Comparison of ENCODE assay signal across 22 cellular contexts in genomic region chr7:44320794-44321371, GRCh38. TPM values are rescaled to one million over a fixed set of nuclear protein-coding genes. Genes with fewer than 3 reads are reported as not detected.
DNase-seq lines count a peak whose midpoint lies in the region; ATAC-seq, FAIRE-seq and TF ChIP-seq lines count a peak whose summit lies in the region.
"Had no signal": no experiment of that assay in that cellular context is flagged by ENCODE, and none has a peak within 500 bp of the region (broad histone marks: within the 10 kb centered on the region; RNA-seq: fewer than 3 reads in every experiment).

No MANE protein-coding gene starts in this region.

- no peak for TF ChIP-seq CTCF in HEK293 (tag by site-specific recombination; IDR thresholded peaks at IDR 0.05)
- no peak for TF ChIP-seq CTCF in brain (conservative IDR thresholded peaks at IDR 0.05)
- TF ChIP-seq CTCF in psoas muscle (IDR thresholded peaks at IDR 0.05) = no peak

- H3K36me3 Mint-ChIP-seq in brain (no peaks in the 10 kb centered on the region), T-cell (no peaks in the 10 kb centered on the region)
- H3K36me3 Mint-ChIP-seq: activated CD8-positive, alpha-beta memory T cell treated with anti-CD3 and anti-CD28 coated beads, Interleukin-2, amount 10 ng/mL, durations not matched to agents 7 days and 5 days; activated naive CD8-positive, alpha-beta T cell treated with anti-CD3 and anti-CD28 coated beads, Interleukin-2, amount 10 ng/mL, durations not matched to agents 7 days and 5 days had no signal

- H3K9me3 ChIP-seq in HEK293 (ENCODE audit: control insufficient read depth, insufficient read depth, low read depth, low read length) = no peaks in the 10 kb centered on the region
- H3K9me3 ChIP-seq in psoas muscle = no peaks in the 10 kb centered on the region
- H3K9me3 ChIP-seq: BE2C, stomach, upper lobe of left lung had no signal

- 54 to 61% (median 58%) methylated on average over 13 to 15 of the region's 15 CpGs for WGBS in psoas muscle, 3 donors

- FAIRE-seq in islet of Langerhans (lab: Jason Lieb, UNC) = peak; percentile 99
- FAIRE-seq: G401.6 had no signal

- no peaks in the 10 kb centered on the region for H3K36me3 ChIP-seq in HEK293 (ENCODE audit: control insufficient read depth in 2 of 2, insufficient read depth in 1 of 2, low read length in 2 of 2)
- H3K36me3 ChIP-seq in psoas muscle (ENCODE audit: insufficient read depth in 1 of 2, low read depth in 1 of 2) = no peaks in the 10 kb centered on the region
- H3K36me3 ChIP-seq: BE2C, brain microvascular endothelial cell, stomach, upper lobe of left lung had no signal

- POLR2A ChIA-PET in HEK293 (lab: Yijun Ruan, JAX) (no interaction called here), T-cell (lab: Charles Lee) (no interaction called here)

- H3K27ac ChIP-seq in HEK293 (ENCODE audit: extremely low read depth, low read depth, low read length) = no peak overlapping the region
- peak overlapping the region; percentile 98 for H3K27ac ChIP-seq in psoas muscle
- H3K27ac ChIP-seq: brain microvascular endothelial cell, upper lobe of left lung had no signal

- CTCF ChIA-PET in HEK293 (lab: Yijun Ruan, JAX) (no interaction called here), T-cell (lab: Charles Lee) (no interaction called here)

- ATAC-seq in psoas muscle = peak in 3 of 4 donors; percentile 23 to 37 (median 34)
- no peak for ATAC-seq in T-cell (replicated peaks in 1 of 4)
- ATAC-seq: activated CD8-positive, alpha-beta memory T cell treated with anti-CD3 and anti-CD28 coated beads, Interleukin-2, amount 10 ng/mL, durations not matched to agents 7 days and 5 days had no signal

- DNase-seq in psoas muscle (peak; percentile 31 to 70), T-cell (no peak), NCI-H1436 treated with DMSO at 0.1 percent for 48 hours (lab: John Stamatoyannopoulos, UW) (no peak), OCI-M2 (lab: John Stamatoyannopoulos, UW; ENCODE audit: unreplicated experiment) (no peak)
- DNase-seq in activated CD8-positive, alpha-beta memory T cell treated with anti-CD3 and anti-CD28 coated beads, Interleukin-2, amount 50 U/mL, for 48 hours = no peak
- DNase-seq: activated CD4-positive, alpha-beta T cell treated with anti-CD3 and anti-CD28 coated beads for 1 hour; activated naive CD8-positive, alpha-beta T cell treated with anti-CD3 and anti-CD28 coated beads, Interleukin-2, amount 10 ng/mL, durations not matched to agents 7 days and 5 days; BE2C; brain microvascular endothelial cell; HCEC 1CT; NCI-H1694 treated with DMSO at 0.1 percent for 48 hours; occipital lobe; stimulated activated CD4-positive, alpha-beta T cell treated with anti-CD3 and anti-CD28 coated beads, Interleukin-2, amount 100 ng/mL, for 48 hours; stomach; upper lobe of left lung had no signal

- H3K4me3 ChIP-seq in HEK293 (ENCODE audit: low read depth, low read length) = no peak overlapping the region
- H3K4me3 ChIP-seq in psoas muscle = peak overlapping the region; percentile 26
- H3K4me3 ChIP-seq: lung, stomach, upper lobe of left lung had no signal

- peaks cover 2% of the 10 kb centered on the region; the same call in 1 of the 2 replicates for H3K4me1 ChIP-seq in HEK293 (ENCODE audit: control insufficient read depth, insufficient read depth, low read length)
- peaks cover 62% of the 10 kb centered on the region for H3K4me1 ChIP-seq in psoas muscle

- H3K27ac Mint-ChIP-seq in brain (peak overlapping the region in 3 of 5 experiments; percentile 34 to 76 (median 63)), T-cell (no peak overlapping the region)
- H3K27ac Mint-ChIP-seq: activated CD8-positive, alpha-beta memory T cell treated with anti-CD3 and anti-CD28 coated beads, Interleukin-2, amount 10 ng/mL, durations not matched to agents 7 days and 5 days; activated naive CD8-positive, alpha-beta T cell treated with anti-CD3 and anti-CD28 coated beads, Interleukin-2, amount 10 ng/mL, durations not matched to agents 7 days and 5 days; activated T-helper 2 cell treated with anti-CD3 and anti-CD28 coated beads, Interferon-gamma antibody, Interleukin-2, Interleukin-4, amounts not matched to agents 10 μg/mL and 5 μg/mL and 100 μg/mL, durations not matched to agents 14 hours and 24 hours and 36 hours had no signal

- H3K4me1 Mint-ChIP-seq in brain = peaks cover 51% of the 10 kb centered on the region
- peaks cover 3 to 8% (median 7%) of the 10 kb centered on the region in 3 donors for H3K4me1 Mint-ChIP-seq in T-cell

- peaks cover 0 to 9% (median 0%) of the 10 kb centered on the region in 3 donors for H3K27me3 ChIP-seq in psoas muscle (ENCODE audit: insufficient read depth in 3 of 3, low read length in 2 of 3)

- H3K4me3 Mint-ChIP-seq in brain = peak overlapping the region in 4 of 5 experiments; percentile 39 to 66 (median 62)
- H3K4me3 Mint-ChIP-seq in T-cell = no peak overlapping the region
- H3K4me3 Mint-ChIP-seq: activated CD8-positive, alpha-beta memory T cell treated with anti-CD3 and anti-CD28 coated beads, Interleukin-2, amount 10 ng/mL, durations not matched to agents 7 days and 5 days; activated naive CD8-positive, alpha-beta T cell treated with anti-CD3 and anti-CD28 coated beads, Interleukin-2, amount 10 ng/mL, durations not matched to agents 7 days and 5 days had no signal

- H3K27me3 Mint-ChIP-seq in brain = peaks cover 30% of the 10 kb centered on the region
- peaks cover 20 to 28% of the 10 kb centered on the region in 2 donors for H3K27me3 Mint-ChIP-seq in T-cell

- H3K9me3 Mint-ChIP-seq in brain (peaks cover 0 to 8% (median 0%) of the 10 kb centered on the region in 5 experiments), T-cell (no peaks in the 10 kb centered on the region)
- H3K9me3 Mint-ChIP-seq: activated naive CD8-positive, alpha-beta T cell treated with anti-CD3 and anti-CD28 coated beads, Interleukin-2, amount 10 ng/mL, durations not matched to agents 7 days and 5 days; activated T-helper 2 cell treated with anti-CD3 and anti-CD28 coated beads, Interferon-gamma antibody, Interleukin-2, Interleukin-4, amounts not matched to agents 10 μg/mL and 5 μg/mL and 100 μg/mL, durations not matched to agents 14 hours and 24 hours and 36 hours had no signal

- intact Hi-C loops in psoas muscle (cut with DNase I) = loop anchor here (5.0 kb wide), 2 partner anchors 39 to 64 kb away; no protein-coding TSS in a partner anchor

TF ChIP-seq in HEK293, 187 proteins besides CTCF, POLR2A, EP300 and RAD21:
- TF ChIP-seq ZIC2 (tag by site-specific recombination; IDR thresholded peaks at IDR 0.05) (peak; percentile 92), ZNF629 (tag by site-specific recombination; IDR thresholded peaks at IDR 0.05) (no peak), GLIS1 (tag by site-specific recombination; IDR thresholded peaks at IDR 0.05) (peak; percentile 82), SP7 (tag by site-specific recombination; IDR thresholded peaks at IDR 0.05) (no peak), ZBTB21 (tag by site-specific recombination; IDR thresholded peaks at IDR 0.05) (no peak), GLIS2 (tag by site-specific recombination; IDR thresholded peaks at IDR 0.05) (peak; percentile 48)
- TF ChIP-seq, protein P1, sequence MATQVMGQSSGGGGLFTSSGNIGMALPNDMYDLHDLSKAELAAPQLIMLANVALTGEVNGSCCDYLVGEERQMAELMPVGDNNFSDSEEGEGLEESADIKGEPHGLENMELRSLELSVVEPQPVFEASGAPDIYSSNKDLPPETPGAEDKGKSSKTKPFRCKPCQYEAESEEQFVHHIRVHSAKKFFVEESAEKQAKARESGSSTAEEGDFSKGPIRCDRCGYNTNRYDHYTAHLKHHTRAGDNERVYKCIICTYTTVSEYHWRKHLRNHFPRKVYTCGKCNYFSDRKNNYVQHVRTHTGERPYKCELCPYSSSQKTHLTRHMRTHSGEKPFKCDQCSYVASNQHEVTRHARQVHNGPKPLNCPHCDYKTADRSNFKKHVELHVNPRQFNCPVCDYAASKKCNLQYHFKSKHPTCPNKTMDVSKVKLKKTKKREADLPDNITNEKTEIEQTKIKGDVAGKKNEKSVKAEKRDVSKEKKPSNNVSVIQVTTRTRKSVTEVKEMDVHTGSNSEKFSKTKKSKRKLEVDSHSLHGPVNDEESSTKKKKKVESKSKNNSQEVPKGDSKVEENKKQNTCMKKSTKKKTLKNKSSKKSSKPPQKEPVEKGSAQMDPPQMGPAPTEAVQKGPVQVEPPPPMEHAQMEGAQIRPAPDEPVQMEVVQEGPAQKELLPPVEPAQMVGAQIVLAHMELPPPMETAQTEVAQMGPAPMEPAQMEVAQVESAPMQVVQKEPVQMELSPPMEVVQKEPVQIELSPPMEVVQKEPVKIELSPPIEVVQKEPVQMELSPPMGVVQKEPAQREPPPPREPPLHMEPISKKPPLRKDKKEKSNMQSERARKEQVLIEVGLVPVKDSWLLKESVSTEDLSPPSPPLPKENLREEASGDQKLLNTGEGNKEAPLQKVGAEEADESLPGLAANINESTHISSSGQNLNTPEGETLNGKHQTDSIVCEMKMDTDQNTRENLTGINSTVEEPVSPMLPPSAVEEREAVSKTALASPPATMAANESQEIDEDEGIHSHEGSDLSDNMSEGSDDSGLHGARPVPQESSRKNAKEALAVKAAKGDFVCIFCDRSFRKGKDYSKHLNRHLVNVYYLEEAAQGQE (tag by site-specific recombination; IDR thresholded peaks at IDR 0.05) = peak; percentile 65; the same call in 1 of the 2 replicates
- TF ChIP-seq, protein P2, sequence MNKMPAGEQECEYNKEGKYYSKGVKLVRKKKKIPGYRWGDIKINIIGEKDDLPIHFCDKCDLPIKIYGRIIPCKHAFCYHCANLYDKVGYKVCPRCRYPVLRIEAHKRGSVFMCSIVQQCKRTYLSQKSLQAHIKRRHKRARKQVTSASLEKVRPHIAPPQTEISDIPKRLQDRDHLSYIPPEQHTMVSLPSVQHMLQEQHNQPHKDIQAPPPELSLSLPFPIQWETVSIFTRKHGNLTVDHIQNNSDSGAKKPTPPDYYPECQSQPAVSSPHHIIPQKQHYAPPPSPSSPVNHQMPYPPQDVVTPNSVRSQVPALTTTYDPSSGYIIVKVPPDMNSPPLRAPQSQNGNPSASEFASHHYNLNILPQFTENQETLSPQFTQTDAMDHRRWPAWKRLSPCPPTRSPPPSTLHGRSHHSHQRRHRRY (tag by site-specific recombination; IDR thresholded peaks at IDR 0.05) = no peak

RNA-seq across cellular contexts. Expression of gene CAMK2B, which starts 4.5 kb away (rescaled TPM):
- polyA plus RNA-seq in brain (ENCODE audit: insufficient read depth, low read depth, low replicate concordance) = 88.4 TPM
- 10 to 100 TPM; 50.0 to 81.4 (median 67.2) TPM for total RNA-seq in psoas muscle
- polyA plus RNA-seq in psoas muscle = 10 to 100 TPM; 14.5 to 24.3 (median 19.9) TPM
- total RNA-seq in T-cell = under 1 TPM in 1 of 5 donors, not detected in 4; 0.35 TPM

Comparison
In these comparisons a context has a peak if more than half of its experiments do, and no peak if none do; other contexts are left out.
1. H3K27ac Mint-ChIP-seq: peak in brain (3 of 5); none in T-cell (0 of 2).
2. H3K4me3 Mint-ChIP-seq: peak in brain (4 of 5); none in T-cell (0 of 3).
3. ATAC-seq: peak in psoas muscle (3 of 4); none in T-cell (0 of 4).
4. DNase-seq: peak in psoas muscle (2 of 2); none in activated CD8-positive, alpha-beta memory T cell treated with anti-CD3 and anti-CD28 coated beads, Interleukin-2, amount 50 U/mL, for 48 hours (single experiment), T-cell (0 of 34), NCI-H1436 treated with DMSO at 0.1 percent for 48 hours (single experiment) and OCI-M2 (single experiment).
5. RNA of gene CAMK2B, which starts 4.5 kb away (total RNA-seq): 50.0 to 81.4 TPM in psoas muscle; 0.35 TPM in T-cell; every median in the first group is over 10 times any median in the second.